In the genomic region with DNA sequence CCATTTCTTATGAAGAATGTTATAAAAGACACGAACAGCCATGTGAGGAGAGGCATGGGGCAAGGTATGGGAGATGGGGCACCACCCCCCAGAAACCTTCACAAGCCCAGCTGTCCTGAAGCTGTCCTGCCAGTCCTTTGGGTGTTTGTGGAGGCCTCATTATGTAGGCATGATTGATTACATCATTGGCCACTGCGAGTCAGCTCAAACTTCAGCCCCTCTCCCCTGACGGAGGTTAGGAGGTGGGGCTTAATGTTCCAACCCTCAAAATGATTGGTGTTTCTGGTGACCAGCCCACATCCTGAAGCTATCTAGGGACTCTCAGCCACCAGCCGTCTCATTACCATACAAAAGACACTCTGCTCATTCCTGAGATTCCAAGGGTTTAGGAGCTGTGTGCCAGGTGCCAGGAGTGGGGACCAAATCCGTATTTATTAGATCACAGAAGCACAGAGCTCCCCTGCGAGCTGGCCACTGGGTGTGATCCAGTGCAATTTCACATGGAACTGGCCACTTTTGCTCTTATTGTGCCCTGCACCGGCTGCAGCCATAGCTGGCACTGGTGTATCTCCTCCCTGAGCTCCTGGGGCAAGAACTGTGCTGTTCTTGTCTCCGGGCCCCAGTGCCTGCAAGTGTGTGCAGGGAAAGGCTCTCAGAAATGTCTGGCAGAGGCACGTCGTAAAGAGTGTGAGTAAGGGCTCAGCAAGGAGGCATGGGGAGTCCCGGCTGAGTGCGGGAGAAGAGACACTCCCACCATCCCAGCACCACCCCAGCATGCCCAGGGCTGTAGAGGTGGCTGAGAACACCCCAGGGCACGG, we compare ENCODE assay signal across 1 cellular context.
TF ChIP-seq lines count a peak whose summit lies in the region.

No MANE protein-coding gene starts in this region.

TF ChIP-seq in H1, 55 proteins besides CTCF, POLR2A, EP300 and RAD21:
- TF ChIP-seq JUND (IDR thresholded peaks at IDR 0.05; ENCODE audit: low read length) (peak; percentile 64; the same call in 1 of the 2 replicates), GTF2F1 (IDR thresholded peaks at IDR 0.05; ENCODE audit: borderline replicate concordance, low read depth, low read length) (no peak), BACH1 (IDR thresholded peaks at IDR 0.05; ENCODE audit: low read length) (no peak; the same call in 1 of the 2 replicates), TEAD4 (IDR thresholded peaks at IDR 0.05; ENCODE audit: low read depth, low read length) (peak; percentile 100), KDM1A (IDR thresholded peaks at IDR 0.05; ENCODE audit: borderline replicate concordance, low read length) (no peak), SRF (IDR thresholded peaks at IDR 0.05; ENCODE audit: low read depth, low read length) (no peak), SIN3A (conservative IDR thresholded peaks at IDR 0.05 in 1 of 2, IDR thresholded peaks at IDR 0.05 in 1 of 2; ENCODE audit: low read depth in 1 of 2, low read length in 2 of 2) (peak in 1 of 2 experiments; percentile 49; a peak in 1 of 4 replicates), JUN (IDR thresholded peaks at IDR 0.05; ENCODE audit: low read depth, low read length) (no peak), BCL11A (IDR thresholded peaks at IDR 0.05; ENCODE audit: low read depth in 2 of 2, low read length in 2 of 2) (no peak), GABPA (IDR thresholded peaks at IDR 0.05; ENCODE audit: borderline replicate concordance, insufficient read depth, low read length) (no peak), SP1 (IDR thresholded peaks at IDR 0.05; ENCODE audit: low read depth, low read length) (peak; percentile 63; the same call in 1 of the 2 replicates), YY1 (IDR thresholded peaks at IDR 0.05; ENCODE audit: low read depth, low read length) (no peak), SIX5 (IDR thresholded peaks at IDR 0.05; ENCODE audit: low read depth, low read length) (no peak), SIRT6 (IDR thresholded peaks at IDR 0.05; ENCODE audit: low read length) (no peak), POLR2AphosphoS5 (IDR thresholded peaks at IDR 0.05; ENCODE audit: low read depth, low read length) (peak; percentile 28), NANOG (IDR thresholded peaks at IDR 0.05; ENCODE audit: insufficient read depth, low read depth, low read length, poor library complexity, severe bottlenecking) (no peak), CBX5 (IDR thresholded peaks at IDR 0.05; ENCODE audit: low read depth, low read length) (no peak), SAP30 (IDR thresholded peaks at IDR 0.05; ENCODE audit: insufficient read depth, insufficient replicate concordance, low read length) (no peak), HDAC6 (IDR thresholded peaks at IDR 0.05; ENCODE audit: low read depth, low read length) (no peak), FOSL1 (IDR thresholded peaks at IDR 0.05; ENCODE audit: insufficient read depth, low read depth, low read length) (no peak), RBBP5 (IDR thresholded peaks at IDR 0.05; ENCODE audit: borderline replicate concordance, low read depth, low read length) (peak; percentile 97), POU5F1 (IDR thresholded peaks at IDR 0.05; ENCODE audit: low read depth, low read length) (no peak), SUZ12 (IDR thresholded peaks at IDR 0.05; ENCODE audit: low read length) (no peak), SP4 (IDR thresholded peaks at IDR 0.05; ENCODE audit: low read length) (no peak), TCF12 (IDR thresholded peaks at IDR 0.05; ENCODE audit: low read depth, low read length) (peak; percentile 97), KDM4A (IDR thresholded peaks at IDR 0.05; ENCODE audit: low read depth, low read length, severe bottlenecking) (peak; percentile 23), CBX8 (IDR thresholded peaks at IDR 0.05; ENCODE audit: borderline replicate concordance, low read depth, low read length) (no peak), RNF2 (IDR thresholded peaks at IDR 0.05; ENCODE audit: borderline replicate concordance, low read depth, low read length, missing control alignments, poor library complexity, severe bottlenecking) (no peak), CHD1 (IDR thresholded peaks at IDR 0.05; ENCODE audit: low read depth, low read length) (no peak), HDAC2 (IDR thresholded peaks at IDR 0.05; ENCODE audit: borderline replicate concordance in 1 of 2, low read depth in 2 of 2, low read length in 2 of 2) (peak; percentile 51 to 79; a peak in 2 of 4 replicates), TAF1 (IDR thresholded peaks at IDR 0.05; ENCODE audit: low read depth, low read length) (peak; percentile 60; the same call in 1 of the 2 replicates), RFX5 (IDR thresholded peaks at IDR 0.05; ENCODE audit: borderline replicate concordance, low read depth, low read length) (no peak), BRCA1 (IDR thresholded peaks at IDR 0.05; ENCODE audit: low read depth, low read length) (no peak), CHD2 (IDR thresholded peaks at IDR 0.05; ENCODE audit: low read length) (peak; percentile 51; the same call in 1 of the 2 replicates), ASH2L (IDR thresholded peaks at IDR 0.05; ENCODE audit: low read length) (peak; percentile 84), KDM5A (IDR thresholded peaks at IDR 0.05; ENCODE audit: low read length) (no peak), CREB1 (IDR thresholded peaks at IDR 0.05) (no peak; the same call in 1 of the 2 replicates), EGR1 (IDR thresholded peaks at IDR 0.05; ENCODE audit: borderline replicate concordance, low read depth, low read length) (no peak), MAFK (IDR thresholded peaks at IDR 0.05; ENCODE audit: low read depth, low read length) (no peak), CEBPB (IDR thresholded peaks at IDR 0.05; ENCODE audit: low read depth, low read length) (peak; percentile 78; the same call in 1 of the 2 replicates), RXRA (IDR thresholded peaks at IDR 0.05; ENCODE audit: insufficient read depth, low read depth, low read length) (no peak), CTBP2 (IDR thresholded peaks at IDR 0.05; ENCODE audit: borderline replicate concordance, insufficient read depth, insufficient read length, low read length) (no peak), TBP (IDR thresholded peaks at IDR 0.05; ENCODE audit: low read depth, low read length) (no peak)
- TF ChIP-seq, protein P1, sequence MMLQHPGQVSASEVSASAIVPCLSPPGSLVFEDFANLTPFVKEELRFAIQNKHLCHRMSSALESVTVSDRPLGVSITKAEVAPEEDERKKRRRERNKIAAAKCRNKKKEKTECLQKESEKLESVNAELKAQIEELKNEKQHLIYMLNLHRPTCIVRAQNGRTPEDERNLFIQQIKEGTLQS (IDR thresholded peaks at IDR 0.05; ENCODE audit: insufficient read depth, low read depth, low read length), result no peak
- TF ChIP-seq, protein P2, sequence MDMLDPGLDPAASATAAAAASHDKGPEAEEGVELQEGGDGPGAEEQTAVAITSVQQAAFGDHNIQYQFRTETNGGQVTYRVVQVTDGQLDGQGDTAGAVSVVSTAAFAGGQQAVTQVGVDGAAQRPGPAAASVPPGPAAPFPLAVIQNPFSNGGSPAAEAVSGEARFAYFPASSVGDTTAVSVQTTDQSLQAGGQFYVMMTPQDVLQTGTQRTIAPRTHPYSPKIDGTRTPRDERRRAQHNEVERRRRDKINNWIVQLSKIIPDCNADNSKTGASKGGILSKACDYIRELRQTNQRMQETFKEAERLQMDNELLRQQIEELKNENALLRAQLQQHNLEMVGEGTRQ (IDR thresholded peaks at IDR 0.05; ENCODE audit: low read length), result no peak
- TF ChIP-seq, protein P3, sequence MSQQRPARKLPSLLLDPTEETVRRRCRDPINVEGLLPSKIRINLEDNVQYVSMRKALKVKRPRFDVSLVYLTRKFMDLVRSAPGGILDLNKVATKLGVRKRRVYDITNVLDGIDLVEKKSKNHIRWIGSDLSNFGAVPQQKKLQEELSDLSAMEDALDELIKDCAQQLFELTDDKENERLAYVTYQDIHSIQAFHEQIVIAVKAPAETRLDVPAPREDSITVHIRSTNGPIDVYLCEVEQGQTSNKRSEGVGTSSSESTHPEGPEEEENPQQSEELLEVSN (IDR thresholded peaks at IDR 0.05), result no peak
- TF ChIP-seq, protein P4, sequence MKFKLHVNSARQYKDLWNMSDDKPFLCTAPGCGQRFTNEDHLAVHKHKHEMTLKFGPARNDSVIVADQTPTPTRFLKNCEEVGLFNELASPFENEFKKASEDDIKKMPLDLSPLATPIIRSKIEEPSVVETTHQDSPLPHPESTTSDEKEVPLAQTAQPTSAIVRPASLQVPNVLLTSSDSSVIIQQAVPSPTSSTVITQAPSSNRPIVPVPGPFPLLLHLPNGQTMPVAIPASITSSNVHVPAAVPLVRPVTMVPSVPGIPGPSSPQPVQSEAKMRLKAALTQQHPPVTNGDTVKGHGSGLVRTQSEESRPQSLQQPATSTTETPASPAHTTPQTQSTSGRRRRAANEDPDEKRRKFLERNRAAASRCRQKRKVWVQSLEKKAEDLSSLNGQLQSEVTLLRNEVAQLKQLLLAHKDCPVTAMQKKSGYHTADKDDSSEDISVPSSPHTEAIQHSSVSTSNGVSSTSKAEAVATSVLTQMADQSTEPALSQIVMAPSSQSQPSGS (IDR thresholded peaks at IDR 0.05; ENCODE audit: low read length), result peak; percentile 76; the same call in 1 of the 2 replicates
